Comparison of ENCODE assay signal across 8 cellular contexts in the genomic region with DNA sequence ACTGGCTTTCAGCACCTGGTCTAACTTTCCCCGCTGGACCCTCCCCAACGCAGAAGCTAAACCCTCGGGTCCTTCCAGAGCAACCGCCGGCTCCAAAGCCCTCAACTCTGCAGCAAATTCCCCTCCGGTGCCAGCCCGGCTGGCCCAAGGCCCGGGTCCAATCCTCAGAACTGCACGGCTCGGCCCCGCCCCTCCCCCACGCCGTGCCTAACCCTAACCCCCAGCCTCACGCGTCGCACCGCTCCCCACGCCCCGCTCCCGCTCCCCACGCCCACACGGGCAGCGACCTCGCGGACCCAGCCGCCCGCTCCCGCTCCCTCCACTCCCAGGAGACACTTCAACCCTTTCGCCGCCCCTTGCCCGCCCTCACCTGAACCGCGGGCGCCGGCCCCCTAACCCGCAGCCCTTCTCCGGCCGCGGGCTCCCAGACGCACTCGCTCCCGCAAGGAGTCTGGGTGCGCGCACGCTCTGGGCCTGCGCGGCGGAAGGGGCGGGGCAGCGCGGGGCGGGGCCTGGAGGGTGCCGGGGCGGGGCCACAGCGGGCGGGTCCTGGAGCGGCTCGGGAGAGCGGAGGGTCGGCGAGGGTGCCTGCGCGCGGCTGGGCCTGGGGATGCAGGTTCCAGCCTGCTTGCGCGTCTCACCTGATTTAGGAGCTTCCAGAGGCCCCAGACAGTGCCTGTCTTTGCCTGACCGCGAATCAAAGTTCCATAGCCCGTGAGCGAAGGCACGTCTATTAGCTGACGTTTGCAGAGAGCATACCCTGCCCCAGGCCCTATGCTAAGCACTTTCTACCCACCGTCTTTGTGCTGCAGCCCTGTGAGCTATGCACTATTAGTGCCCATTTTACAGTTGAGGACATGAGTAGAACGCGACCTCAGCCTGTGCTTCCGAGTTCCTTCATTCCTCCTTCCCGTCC. TPM values are rescaled to one million over a fixed set of nuclear protein-coding genes. Genes with fewer than 3 reads are reported as not detected.
A peak's percentile ranks its signal among the peaks of the same experiment; 100 is the strongest.
DNase-seq lines count a peak whose midpoint lies in the region; ATAC-seq, FAIRE-seq and TF ChIP-seq lines count a peak whose summit lies in the region.

TSS of gene NFRKB (minus strand) at position 453 of the 916 bp plus-strand sequence. CDS start 2,729 bp downstream, outside the sequence.

- H3K9me3 ChIP-seq in OCI-LY3 (ENCODE audit: insufficient read depth, low read length) (no peaks in the 10 kb centered on the region), mucosa of descending colon (no peaks in the 10 kb centered on the region)

- H4K20me1 ChIP-seq in OCI-LY3 (ENCODE audit: insufficient read depth, low read length): peaks cover 13% of the 10 kb centered on the region

- peak; percentile 94 for ATAC-seq in GM21360 (IDR thresholded peaks at IDR 0.05; ENCODE audit: unreplicated experiment)
- peak; percentile 100 for ATAC-seq in mucosa of descending colon

- peak within 1 kb of the TSS; percentile 84 for H2AFZ ChIP-seq in OCI-LY3 (ENCODE audit: low read depth, low read length)

- in situ Hi-C loops in Caki2 (cut with HindIII; ENCODE audit: low pct_unique_long_range_greater_than_20kb, low sequenced_read_pairs): no loop called here

- H3K27me3 ChIP-seq in OCI-LY3 (ENCODE audit: low read depth, low read length): no peaks in the 10 kb centered on the region

- TF ChIP-seq CTCF in OCI-LY3 (IDR thresholded peaks at IDR 0.05; ENCODE audit: low read depth, low read length) (no peak), epithelial cell of esophagus (IDR thresholded peaks at IDR 0.05; ENCODE audit: insufficient read depth, low read depth, low read length, missing control alignments) (no peak), mucosa of descending colon (IDR thresholded peaks at IDR 0.05) (no peak)

- H3K36me3 ChIP-seq in OCI-LY3 (replicated peaks; ENCODE audit: low read depth, low read length) (peaks cover 21% of the 10 kb centered on the region), mucosa of descending colon (ENCODE audit: low read depth) (no peaks in the 10 kb centered on the region)

- H3K9ac ChIP-seq in OCI-LY3 (ENCODE audit: low read length): peak within 1 kb of the TSS; percentile 87

- H3K79me2 ChIP-seq in OCI-LY3 (ENCODE audit: low read length): peaks cover 26% of the 10 kb centered on the region

- intact Hi-C loops in mucosa of descending colon (cut with DNase I, micrococcal nuclease): no loop called here

- 0 out of 2 replicates have a peak within 1 kb of the TSS, but pooled peaks have one; percentile 11 for H3K27ac ChIP-seq in OCI-LY3 (ENCODE audit: low read length)

- H3K4me1 ChIP-seq in OCI-LY3 (ENCODE audit: low read length) (peaks cover 13% of the 10 kb centered on the region), mucosa of descending colon (ENCODE audit: low read depth) (peaks cover 12% of the 10 kb centered on the region)

- FAIRE-seq in HTR-8/SVneo (lab: Jason Lieb, UNC): no peak

- H3K4me3 ChIP-seq in OCI-LY3 (ENCODE audit: low read length) (peak within 1 kb of the TSS; percentile 96), epithelial cell of esophagus (ENCODE audit: low read length) (peak within 1 kb of the TSS; percentile 83), mucosa of descending colon (peak within 1 kb of the TSS; percentile 90)

- peak within 1 kb of the TSS; percentile 93 for H3K4me2 ChIP-seq in OCI-LY3 (ENCODE audit: low read length)

- DNase-seq in Caki2 (ENCODE audit: low read depth) (peak; percentile 29), HTR-8/SVneo (ENCODE audit: insufficient read length, low spot score) (peak; percentile 77), activated T-cell treated with anti-CD3 and anti-CD28 coated beads for 24 hours (ENCODE audit: low read depth) (peak; percentile 90), epithelial cell of esophagus (ENCODE audit: low read depth) (peak; percentile 77), mucosa of descending colon (peak; percentile 91 to 96 (median 94))
- peak; percentile 85 for DNase-seq in stimulated activated CD8-positive, alpha-beta memory T cell treated with anti-CD3 and anti-CD28 coated beads, Interleukin-4, amount 100 ng/mL, for 24 hours (ENCODE audit: low read depth)

RNA-seq across cellular contexts. Expression of gene NFRKB, which starts in this region (rescaled TPM):
- total RNA-seq in Caki2 (2014; rRNA removed; shearing (Covaris generic); ENCODE audit: low replicate concordance): 3.6 and 6.3 TPM in 2 replicates
- total RNA-seq in mucosa of descending colon: 10 to 100 TPM; 19.5 to 27.0 (median 23.7) TPM

Comparison
In these comparisons a context has a peak if more than half of its experiments do, and no peak if none do; other contexts are left out.
1. Peak in every context shown above with its lines: DNase-seq, ATAC-seq, H3K4me3 ChIP-seq and H3K27ac ChIP-seq.
2. DNase-seq: peak in every context shown above with its lines; median percentile 94 in mucosa of descending colon; 90 in activated T-cell treated with anti-CD3 and anti-CD28 coated beads for 24 hours; 85 in stimulated activated CD8-positive, alpha-beta memory T cell treated with anti-CD3 and anti-CD28 coated beads, Interleukin-4, amount 100 ng/mL, for 24 hours; 77 in HTR-8/SVneo; 77 in epithelial cell of esophagus; 29 in Caki2.